Comparison of ENCODE assay signal across 9 cellular contexts in the genomic region with DNA sequence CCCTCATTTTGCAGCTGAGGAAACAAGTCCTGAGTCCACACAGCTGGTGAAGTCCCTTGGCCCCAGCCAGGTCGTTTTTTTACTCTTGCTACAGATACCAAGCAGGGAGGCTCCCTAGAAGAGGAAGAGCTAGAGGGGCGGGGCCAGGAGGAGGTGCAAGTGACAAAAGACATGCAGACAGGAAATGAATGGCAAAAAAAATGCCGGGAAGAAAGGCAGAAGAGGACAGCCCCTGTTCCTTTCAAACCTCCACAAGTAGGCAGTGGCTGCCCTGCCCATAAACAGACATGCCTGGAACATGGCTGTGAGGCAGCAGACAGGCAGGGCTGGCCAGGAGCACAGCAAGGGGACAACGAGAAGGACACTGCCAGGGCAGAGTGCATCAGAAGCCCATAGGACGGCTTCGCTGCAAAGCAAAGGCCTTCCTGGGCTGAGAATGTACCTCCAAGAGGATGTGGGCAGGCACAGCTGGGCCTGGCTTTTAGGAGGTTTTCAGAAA.
DNase-seq lines count a peak whose midpoint lies in the region; ATAC-seq lines count a peak whose summit lies in the region.
"Had no signal": no experiment of that assay in that cellular context is flagged by ENCODE, and none has a peak within 500 bp of the region (broad histone marks: within the 10 kb centered on the region; RNA-seq: fewer than 3 reads in every experiment).

No MANE protein-coding gene starts in this region.

- peaks cover 18% of the 10 kb centered on the region for H3K27me3 Mint-ChIP-seq in T-helper 17 cell
- H3K27me3 Mint-ChIP-seq in naive thymus-derived CD8-positive, alpha-beta T cell = peaks cover 0 to 4% (median 0%) of the 10 kb centered on the region in 5 donors
- H3K27me3 Mint-ChIP-seq: activated naive CD4-positive, alpha-beta T cell treated with anti-CD3 and anti-CD28 coated beads, Interleukin-2, amount 50 U/mL, for 24 hours had no signal

- peaks cover 2% of the 10 kb centered on the region for H3K4me1 ChIP-seq in iPS-15b (ENCODE audit: control insufficient read depth, insufficient read depth, low read length)

- peak overlapping the region; percentile 32 for H3K9ac ChIP-seq in iPS-15b (ENCODE audit: low read depth, low read length)

- H3K4me3 ChIP-seq in iPS-15b (ENCODE audit: low read depth, low read length) = no peak overlapping the region

- H3K27me3 ChIP-seq in iPS-15b (ENCODE audit: control insufficient read depth, insufficient read depth, low read length) = no peaks in the 10 kb centered on the region

- H3K36me3 ChIP-seq in iPS-15b (ENCODE audit: control insufficient read depth, insufficient read depth, low read length) = no peaks in the 10 kb centered on the region

- in situ Hi-C loops in Caki2 (cut with HindIII; ENCODE audit: low pct_unique_long_range_greater_than_20kb, low sequenced_read_pairs) (no loop called here), KBM-7 (cut with MboI; ENCODE audit: low pct_unique_long_range_greater_than_20kb, low sequenced_read_pairs) (no loop called here)

- H3K4me3 Mint-ChIP-seq in T-helper 17 cell = peak overlapping the region; percentile 69
- H3K4me3 Mint-ChIP-seq in naive thymus-derived CD8-positive, alpha-beta T cell = no peak overlapping the region
- H3K4me3 Mint-ChIP-seq: activated naive CD4-positive, alpha-beta T cell treated with anti-CD3 and anti-CD28 coated beads, Interleukin-2, amount 50 U/mL, for 24 hours had no signal

- ATAC-seq in T-helper 17 cell (no peak), GM19351 (IDR thresholded peaks at IDR 0.05; ENCODE audit: unreplicated experiment) (no peak)
- ATAC-seq in naive thymus-derived CD8-positive, alpha-beta T cell = no peak

- H3K27ac Mint-ChIP-seq in T-helper 17 cell = peak overlapping the region; percentile 54
- H3K27ac Mint-ChIP-seq in naive thymus-derived CD8-positive, alpha-beta T cell = peak overlapping the region in 1 of 10 donors; percentile 91
- H3K27ac Mint-ChIP-seq: activated naive CD4-positive, alpha-beta T cell treated with anti-CD3 and anti-CD28 coated beads, Interleukin-2, amount 50 U/mL, for 24 hours had no signal

- no peaks in the 10 kb centered on the region for H3K36me3 Mint-ChIP-seq in T-helper 17 cell (ENCODE audit: low read depth)
- H3K36me3 Mint-ChIP-seq in naive thymus-derived CD8-positive, alpha-beta T cell = no peaks in the 10 kb centered on the region
- H3K36me3 Mint-ChIP-seq: activated naive CD4-positive, alpha-beta T cell treated with anti-CD3 and anti-CD28 coated beads, Interleukin-2, amount 50 U/mL, for 24 hours had no signal

- H3K4me1 Mint-ChIP-seq in T-helper 17 cell = peaks cover 8% of the 10 kb centered on the region
- H3K4me1 Mint-ChIP-seq in naive thymus-derived CD8-positive, alpha-beta T cell = peaks cover 0 to 7% (median 3%) of the 10 kb centered on the region in 4 donors

- no peaks in the 10 kb centered on the region for H3K9me3 Mint-ChIP-seq in naive thymus-derived CD8-positive, alpha-beta T cell
- H3K9me3 Mint-ChIP-seq: activated naive CD4-positive, alpha-beta T cell treated with anti-CD3 and anti-CD28 coated beads, Interleukin-2, amount 50 U/mL, for 24 hours had no signal

- DNase-seq in Caki2 (ENCODE audit: low read depth) (peak; percentile 4), KBM-7 (peak; percentile 85), T-helper 17 cell (no peak), dermis blood vessel endothelial cell (no peak), AG08396 (ENCODE audit: low spot score) (no peak)
- DNase-seq in naive thymus-derived CD8-positive, alpha-beta T cell = no peak

- H3K9me3 ChIP-seq in T-helper 17 cell (ENCODE audit: control insufficient read depth, low read length, poor library complexity, severe bottlenecking) (no peaks in the 10 kb centered on the region), iPS-15b (ENCODE audit: control insufficient read depth, insufficient read depth, low read length) (no peaks in the 10 kb centered on the region)

- POLR2A ChIA-PET in naive thymus-derived CD8-positive, alpha-beta T cell (lab: Charles Lee) = no interaction called here

Comparison
In these comparisons a context has a peak if more than half of its experiments do, and no peak if none do; other contexts are left out.
1. DNase-seq: peak in Caki2 (single experiment) and KBM-7 (single experiment); none in T-helper 17 cell (0 of 3), naive thymus-derived CD8-positive, alpha-beta T cell (0 of 10), dermis blood vessel endothelial cell (single experiment) and AG08396 (single experiment).